8 cellular contexts compared by ENCODE assay signal in genomic region chr9:133133680-133134418, GRCh38. TPM values are rescaled to one million over a fixed set of nuclear protein-coding genes. Genes with fewer than 3 reads are reported as not detected.
A peak's percentile ranks its signal among the peaks of the same experiment; 100 is the strongest.
DNase-seq lines count a peak whose midpoint lies in the region; ATAC-seq and TF ChIP-seq lines count a peak whose summit lies in the region.

No MANE protein-coding gene starts in this region.

- ATAC-seq in GM18505 (IDR thresholded peaks at IDR 0.05; ENCODE audit: unreplicated experiment) (peak; percentile 72), HG02870 (IDR thresholded peaks at IDR 0.05; ENCODE audit: unreplicated experiment) (peak; percentile 76)

- no peak for TF ChIP-seq CTCF in A673 (conservative IDR thresholded peaks at IDR 0.05; ENCODE audit: low read depth, low read length)

- H3K27me3 ChIP-seq in layer of hippocampus (ENCODE audit: control insufficient read depth, insufficient read depth, low read length), result no peaks in the 10 kb centered on the region
- H3K27me3 ChIP-seq in A673 (replicated peaks; ENCODE audit: insufficient read depth, low read depth, low read length, poor library complexity), result no peaks in the 10 kb centered on the region

- peaks cover 5% of the 10 kb centered on the region for H3K4me1 ChIP-seq in A673 (ENCODE audit: insufficient read depth, low read length, poor library complexity, severe bottlenecking)

- intact Hi-C loops in A673 (cut with micrococcal nuclease; ENCODE audit: unreplicated experiment), result no loop called here

- no peak overlapping the region for H3K4me3 ChIP-seq in A673 (ENCODE audit: low read depth, low read length, poor library complexity, severe bottlenecking)

- CTCF ChIA-PET in A673 (lab: Charles Lee), result no interaction called here

- H3K9me3 ChIP-seq in A673 (ENCODE audit: low read depth, low read length, poor library complexity, severe bottlenecking), result no peaks in the 10 kb centered on the region

- TF ChIP-seq POLR2A in GM18505 (IDR thresholded peaks at IDR 0.05; ENCODE audit: borderline replicate concordance, extremely low read depth, insufficient read depth, insufficient read length), result peak; percentile 50

- DNase-seq in NCI-H2029 (lab: John Stamatoyannopoulos, UW), result peak; percentile 97
- peak; percentile 83 for DNase-seq in activated CD4-positive, CD25-positive, alpha-beta regulatory T cell treated with anti-CD3 and anti-CD28 coated beads, Interleukin-2, amount 50 U/mL, for 72 hours
- peak; percentile 93 for DNase-seq in central memory CD4-positive, alpha-beta T cell
- peak; percentile 92 for DNase-seq in stimulated activated CD4-positive, alpha-beta T cell treated with anti-CD3 and anti-CD28 coated beads, Interleukin-1b, Interleukin-23, amount 100 ng/mL, for 48 hours
- DNase-seq in A673 (ENCODE audit: low spot score), result no peak

- peak overlapping the region; percentile 100 for H3K27ac ChIP-seq in layer of hippocampus (ENCODE audit: low read depth, low read length)
- H3K27ac ChIP-seq in A673 (ENCODE audit: low read depth, low read length, poor library complexity, severe bottlenecking), result no peak overlapping the region

- H3K36me3 ChIP-seq in A673 (ENCODE audit: insufficient read depth, low read length, poor library complexity, severe bottlenecking), result no peaks in the 10 kb centered on the region

- POLR2A ChIA-PET in A673 (lab: Charles Lee; ENCODE audit: low non-redundant PET), result no interaction called here

- BruUV-seq in A673 (replicated peaks; lab: Mats Ljungman, UMichigan), result no TSS peak

RNA-seq across cellular contexts. Expression of gene RALGDS, which starts 12.8 kb away (rescaled TPM):
- 40.1 and 42.3 TPM in 2 replicates for total RNA-seq in A673 (2021)

RNA-seq across cellular contexts. Expression of gene GBGT1, which starts 29.9 kb away (rescaled TPM):
- total RNA-seq in A673 (2021), result 1.8 and 2.6 TPM in 2 replicates
